In the genomic region with DNA sequence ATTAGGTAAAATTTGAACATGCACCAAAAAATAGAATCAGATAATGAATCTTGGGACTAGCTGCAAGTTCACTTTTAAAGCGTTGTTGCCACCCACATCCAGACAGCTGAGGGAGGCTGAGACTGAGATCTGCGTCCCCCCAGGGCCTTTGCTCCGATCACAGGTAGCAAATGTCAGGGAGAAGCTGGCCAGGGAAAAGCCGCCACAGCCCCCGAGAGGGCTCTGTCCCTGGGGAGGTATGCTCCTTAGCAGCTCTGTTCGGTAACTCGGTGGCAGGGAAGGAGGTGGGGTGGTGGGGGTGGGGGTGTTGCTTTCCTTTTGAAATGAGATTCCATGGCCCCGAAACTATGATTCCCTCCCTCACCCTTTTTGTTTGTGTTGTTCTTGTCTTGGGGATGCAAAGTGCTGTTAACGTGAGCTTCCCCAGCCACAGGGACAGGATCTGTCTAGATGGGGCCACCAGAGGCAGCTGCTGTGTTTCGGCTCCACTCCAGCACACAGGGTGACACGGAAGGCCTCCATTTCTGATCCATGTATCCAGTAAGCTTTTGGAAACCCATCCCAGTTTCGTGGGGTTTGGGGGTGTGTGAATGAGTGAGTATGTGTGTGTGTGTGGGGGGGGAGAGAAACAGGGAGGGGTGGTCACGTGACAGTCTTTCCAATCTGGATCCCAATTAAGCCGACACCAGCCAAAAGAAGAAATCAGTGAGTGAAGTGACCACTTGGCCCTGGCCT, we compare ENCODE assay signal across 9 cellular contexts. TPM values are rescaled to one million over a fixed set of nuclear protein-coding genes. Genes with fewer than 3 reads are reported as not detected.
DNase-seq lines count a peak whose midpoint lies in the region; ATAC-seq and TF ChIP-seq lines count a peak whose summit lies in the region.
"Had no signal": no experiment of that assay in that cellular context is flagged by ENCODE, and none has a peak within 500 bp of the region (broad histone marks: within the 10 kb centered on the region; RNA-seq: fewer than 3 reads in every experiment).

No MANE protein-coding gene starts in this region.

- H3K9me2 ChIP-seq in GM23338 (ENCODE audit: insufficient read depth), result no peaks in the 10 kb centered on the region

- no peaks in the 10 kb centered on the region for H3K36me3 Mint-ChIP-seq in GM23338 (ENCODE audit: low read depth)
- H3K36me3 Mint-ChIP-seq in WTC11, result no peaks in the 10 kb centered on the region
- no peaks in the 10 kb centered on the region for H3K36me3 Mint-ChIP-seq in glutamatergic neuron (ENCODE audit: unreplicated experiment)
- H3K36me3 Mint-ChIP-seq in activated CD8-positive, alpha-beta T cell treated with anti-CD3 and anti-CD28 coated beads for 36 hours (ENCODE audit: low read depth), result peaks cover under 1% of the 10 kb centered on the region

- peak overlapping the region; percentile 76 for H2AFZ ChIP-seq in GM23338

- no peaks in the 10 kb centered on the region for H3K9me3 Mint-ChIP-seq in GM23338
- no peaks in the 10 kb centered on the region for H3K9me3 Mint-ChIP-seq in WTC11
- H3K9me3 Mint-ChIP-seq in glutamatergic neuron (ENCODE audit: unreplicated experiment), result peaks cover 4% of the 10 kb centered on the region
- H3K9me3 Mint-ChIP-seq in activated CD8-positive, alpha-beta T cell treated with anti-CD3 and anti-CD28 coated beads for 36 hours, result no peaks in the 10 kb centered on the region

- H3K27ac ChIP-seq in GM23338 (ENCODE audit: low read depth), result no peak overlapping the region
- H3K27ac ChIP-seq: KMS-11 had no signal

- H3F3A ChIP-seq in GM23338 (replicated peaks; ENCODE audit: low read depth), result peaks cover 3% of the 10 kb centered on the region; the same call in 1 of the 2 replicates

- H3K4me3 Mint-ChIP-seq in GM23338, result peak overlapping the region; percentile 73
- H3K4me3 Mint-ChIP-seq in WTC11, result peak overlapping the region; percentile 82
- H3K4me3 Mint-ChIP-seq in glutamatergic neuron (ENCODE audit: unreplicated experiment), result peak overlapping the region; percentile 88
- H3K4me3 Mint-ChIP-seq in activated CD8-positive, alpha-beta T cell treated with anti-CD3 and anti-CD28 coated beads for 36 hours, result no peak overlapping the region

- intact Hi-C loops in activated CD8-positive, alpha-beta T cell treated with anti-CD3 and anti-CD28 coated beads for 36 hours (cut with micrococcal nuclease), result no loop called here

- peaks cover 34% of the 10 kb centered on the region for H3K4me1 Mint-ChIP-seq in GM23338
- peaks cover 45% of the 10 kb centered on the region for H3K4me1 Mint-ChIP-seq in WTC11
- peaks cover 4% of the 10 kb centered on the region for H3K4me1 Mint-ChIP-seq in glutamatergic neuron (ENCODE audit: low read depth, unreplicated experiment)
- peaks cover 5% of the 10 kb centered on the region for H3K4me1 Mint-ChIP-seq in activated CD8-positive, alpha-beta T cell treated with anti-CD3 and anti-CD28 coated beads for 36 hours (ENCODE audit: low read depth)

- peak; percentile 17 for ATAC-seq in GM23338
- peak; percentile 14 for ATAC-seq in WTC11
- ATAC-seq in HG03039 (IDR thresholded peaks at IDR 0.05; ENCODE audit: unreplicated experiment), result no peak
- ATAC-seq in activated CD8-positive, alpha-beta T cell treated with anti-CD3 and anti-CD28 coated beads for 36 hours, result no peak

- no peaks in the 10 kb centered on the region for H3K36me3 ChIP-seq in GM23338 (ENCODE audit: insufficient read depth)

- H4K20me1 ChIP-seq in GM23338 (replicated peaks; ENCODE audit: insufficient read depth), result no peaks in the 10 kb centered on the region

- peak overlapping the region; percentile 90 for H3K4me2 ChIP-seq in GM23338
- H3K4me2 ChIP-seq: KMS-11 had no signal

- peaks cover 73% of the 10 kb centered on the region for H3K27me3 ChIP-seq in GM23338 (ENCODE audit: insufficient read depth)

- CTCF ChIA-PET in WTC11 (lab: Charles Lee), result interaction anchor here (0.7 to 5.9 kb wide), 13 partner anchors 12 to 423 kb away, joined by 3 to 72 read pairs (median 6); a partner anchor contains a TSS
- CTCF ChIA-PET in activated CD8-positive, alpha-beta T cell treated with anti-CD3 and anti-CD28 coated beads for 36 hours (lab: Charles Lee), result interaction anchor here (1.7 kb wide), 1 partner anchor 50 kb away, joined by 6 read pairs; no protein-coding TSS in a partner anchor

- DNase-seq in GM23338 (ENCODE audit: low spot score) (peak; percentile 39), WTC11 (ENCODE audit: low spot score) (no peak), glutamatergic neuron (no peak), retinal pigment epithelial cell (ENCODE audit: low read depth) (no peak), NOMO-1 treated with DMSO at 0.1 percent for 48 hours (lab: John Stamatoyannopoulos, UW; ENCODE audit: unreplicated experiment) (no peak)
- DNase-seq in activated CD8-positive, alpha-beta T cell treated with anti-CD3 and anti-CD28 coated beads for 36 hours, result no peak
- DNase-seq in activated CD4-positive, CD25-positive, alpha-beta regulatory T cell treated with anti-CD3 and anti-CD28 coated beads, Interleukin-2, amount 50 U/mL, for 72 hours, result no peak

- no peak for TF ChIP-seq CTCF in GM23338 (conservative IDR thresholded peaks at IDR 0.05; ENCODE audit: low read depth in 2 of 2)
- no peak for TF ChIP-seq CTCF in WTC11 (IDR thresholded peaks at IDR 0.05)
- no peak for TF ChIP-seq CTCF in glutamatergic neuron (IDR thresholded peaks at IDR 0.05; ENCODE audit: partially characterized antibody, unreplicated experiment)
- no peak for TF ChIP-seq CTCF in retinal pigment epithelial cell (conservative IDR thresholded peaks at IDR 0.05; ENCODE audit: low read depth, low read length)
- no peak for TF ChIP-seq CTCF in activated CD8-positive, alpha-beta T cell treated with anti-CD3 and anti-CD28 coated beads for 36 hours (IDR thresholded peaks at IDR 0.05)

- no peaks in the 10 kb centered on the region for H3K79me2 ChIP-seq in GM23338 (replicated peaks; ENCODE audit: insufficient read depth)

- H3K4me1 ChIP-seq in GM23338 (ENCODE audit: insufficient read depth), result peaks cover 31% of the 10 kb centered on the region

- H3K27ac Mint-ChIP-seq in GM23338 (no peak overlapping the region), WTC11 (no peak overlapping the region), glutamatergic neuron (ENCODE audit: unreplicated experiment) (peak overlapping the region; percentile 63)
- H3K27ac Mint-ChIP-seq in activated CD8-positive, alpha-beta T cell treated with anti-CD3 and anti-CD28 coated beads for 36 hours, result no peak overlapping the region

- H3K4me3 ChIP-seq in GM23338 (peak overlapping the region; percentile 73), retinal pigment epithelial cell (ENCODE audit: low read length) (peak overlapping the region; percentile 55)

- POLR2A ChIA-PET in WTC11 (lab: Charles Lee), result interaction anchor here (0.6 kb wide), 1 partner anchor 60 kb away, joined by 3 read pairs; no protein-coding TSS in a partner anchor
- POLR2A ChIA-PET in activated CD8-positive, alpha-beta T cell treated with anti-CD3 and anti-CD28 coated beads for 36 hours (lab: Charles Lee), result no interaction called here

- H3K27me3 Mint-ChIP-seq in GM23338 (ENCODE audit: insufficient read depth, low read depth, poor library complexity) (peaks cover 51% of the 10 kb centered on the region), WTC11 (ENCODE audit: low read depth) (peaks cover 78% of the 10 kb centered on the region), glutamatergic neuron (ENCODE audit: unreplicated experiment) (peaks cover 8% of the 10 kb centered on the region)
- H3K27me3 Mint-ChIP-seq in activated CD8-positive, alpha-beta T cell treated with anti-CD3 and anti-CD28 coated beads for 36 hours, result peaks cover 50% of the 10 kb centered on the region

TF ChIP-seq in GM23338, 12 proteins besides CTCF, POLR2A, EP300 and RAD21:
- TF ChIP-seq EZH2 (IDR thresholded peaks at IDR 0.05; ENCODE audit: low read depth, unreplicated experiment) (peak; percentile 53), EZH2phosphoT487 (IDR thresholded peaks at IDR 0.05; ENCODE audit: unreplicated experiment) (no peak)

TF ChIP-seq in WTC11, 78 proteins besides CTCF, POLR2A, EP300 and RAD21 (continues in another document):
- 0 out of 2 replicates have a peak, but pooled peaks have one; percentile 57 for TF ChIP-seq ZNF121 (CRISPR knock-in tag; IDR thresholded peaks at IDR 0.05)
- TF ChIP-seq, protein P1, sequence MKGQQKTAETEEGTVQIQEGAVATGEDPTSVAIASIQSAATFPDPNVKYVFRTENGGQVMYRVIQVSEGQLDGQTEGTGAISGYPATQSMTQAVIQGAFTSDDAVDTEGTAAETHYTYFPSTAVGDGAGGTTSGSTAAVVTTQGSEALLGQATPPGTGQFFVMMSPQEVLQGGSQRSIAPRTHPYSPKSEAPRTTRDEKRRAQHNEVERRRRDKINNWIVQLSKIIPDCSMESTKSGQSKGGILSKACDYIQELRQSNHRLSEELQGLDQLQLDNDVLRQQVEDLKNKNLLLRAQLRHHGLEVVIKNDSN (CRISPR knock-in tag; IDR thresholded peaks at IDR 0.05), result peak; percentile 68; the same call in 1 of the 2 replicates
- no peak for TF ChIP-seq FOXP1 (CRISPR knock-in tag; IDR thresholded peaks at IDR 0.05; ENCODE audit: borderline replicate concordance)
- TF ChIP-seq, protein P2, sequence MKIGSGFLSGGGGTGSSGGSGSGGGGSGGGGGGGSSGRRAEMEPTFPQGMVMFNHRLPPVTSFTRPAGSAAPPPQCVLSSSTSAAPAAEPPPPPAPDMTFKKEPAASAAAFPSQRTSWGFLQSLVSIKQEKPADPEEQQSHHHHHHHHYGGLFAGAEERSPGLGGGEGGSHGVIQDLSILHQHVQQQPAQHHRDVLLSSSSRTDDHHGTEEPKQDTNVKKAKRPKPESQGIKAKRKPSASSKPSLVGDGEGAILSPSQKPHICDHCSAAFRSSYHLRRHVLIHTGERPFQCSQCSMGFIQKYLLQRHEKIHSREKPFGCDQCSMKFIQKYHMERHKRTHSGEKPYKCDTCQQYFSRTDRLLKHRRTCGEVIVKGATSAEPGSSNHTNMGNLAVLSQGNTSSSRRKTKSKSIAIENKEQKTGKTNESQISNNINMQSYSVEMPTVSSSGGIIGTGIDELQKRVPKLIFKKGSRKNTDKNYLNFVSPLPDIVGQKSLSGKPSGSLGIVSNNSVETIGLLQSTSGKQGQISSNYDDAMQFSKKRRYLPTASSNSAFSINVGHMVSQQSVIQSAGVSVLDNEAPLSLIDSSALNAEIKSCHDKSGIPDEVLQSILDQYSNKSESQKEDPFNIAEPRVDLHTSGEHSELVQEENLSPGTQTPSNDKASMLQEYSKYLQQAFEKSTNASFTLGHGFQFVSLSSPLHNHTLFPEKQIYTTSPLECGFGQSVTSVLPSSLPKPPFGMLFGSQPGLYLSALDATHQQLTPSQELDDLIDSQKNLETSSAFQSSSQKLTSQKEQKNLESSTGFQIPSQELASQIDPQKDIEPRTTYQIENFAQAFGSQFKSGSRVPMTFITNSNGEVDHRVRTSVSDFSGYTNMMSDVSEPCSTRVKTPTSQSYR (CRISPR knock-in tag; IDR thresholded peaks at IDR 0.05), result no peak

RNA-seq across cellular contexts. Expression of a gene that starts 1.1 kb away (rescaled TPM):
- 1.4 and 1.7 TPM in 2 replicates for total RNA-seq in GM23338 (2014; rRNA removed; shearing (Covaris generic))
- 0.28 and 0.32 TPM in 2 replicates for polyA plus RNA-seq in GM23338 (2016; fragmentation: Nextera tagmentation; extraction: Ambion mirVana)
- total RNA-seq in WTC11 (2021), result 0.78 to 1.4 TPM (median 0.80 TPM) in 3 replicates
- 8.5 TPM for total RNA-seq in glutamatergic neuron (ENCODE audit: unreplicated experiment)
- under 1 TPM; 0.45 TPM for total RNA-seq in activated CD8-positive, alpha-beta T cell treated with anti-CD3 and anti-CD28 coated beads for 36 hours

Comparison
In these comparisons a context has a peak if more than half of its experiments do, and no peak if none do; other contexts are left out.
1. ATAC-seq: peak in GM23338 (single experiment) and WTC11 (single experiment); none in HG03039 (single experiment) and activated CD8-positive, alpha-beta T cell treated with anti-CD3 and anti-CD28 coated beads for 36 hours (single experiment).